In the genomic region with DNA sequence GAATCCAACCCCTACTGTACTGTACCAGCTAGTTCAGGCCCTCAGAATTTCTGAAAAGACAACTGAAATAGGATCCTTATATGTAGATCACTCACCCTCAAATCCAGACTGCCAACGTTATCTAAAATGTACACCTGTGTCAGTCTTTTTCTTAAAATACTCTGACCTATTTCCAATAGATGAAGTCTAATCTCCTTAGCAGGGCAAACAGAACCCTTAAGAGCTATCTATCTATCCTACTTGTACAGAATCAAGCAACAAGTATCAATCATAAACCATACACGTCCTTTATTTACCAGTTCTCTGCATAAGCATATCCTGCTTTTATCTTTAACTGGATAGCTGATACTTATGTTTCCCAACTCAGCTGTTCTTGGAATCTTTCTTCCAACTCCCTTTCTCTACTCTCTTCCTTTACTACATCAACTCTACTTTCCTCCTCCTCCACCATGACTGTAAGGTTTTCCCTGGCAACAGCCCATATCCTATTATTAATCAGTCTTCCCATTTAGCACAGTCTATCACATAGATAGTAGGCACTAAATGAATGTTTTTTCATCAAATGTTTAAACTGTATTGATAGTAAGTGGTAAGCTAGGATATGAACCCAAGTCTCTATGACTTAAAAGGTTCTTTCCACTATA, we compare ENCODE assay signal across 1 cellular context.
TF ChIP-seq lines count a peak whose summit lies in the region.

No MANE protein-coding gene starts in this region.

TF ChIP-seq in HepG2, 621 proteins besides CTCF, POLR2A, EP300 and RAD21:
- TF ChIP-seq ZFAT (CRISPR knock-in tag; conservative IDR thresholded peaks at IDR 0.05) (no peak), CBFB (CRISPR knock-in tag; IDR thresholded peaks at IDR 0.05) (no peak), SOX6 (IDR thresholded peaks at IDR 0.05) (no peak), SOX6 (CRISPR knock-in tag; IDR thresholded peaks at IDR 0.05) (no peak), NR1H2 (CRISPR knock-in tag; IDR thresholded peaks at IDR 0.05; ENCODE audit: borderline replicate concordance, low read depth) (no peak), ZNF549 (CRISPR knock-in tag; IDR thresholded peaks at IDR 0.05) (no peak), HMGXB3 (CRISPR knock-in tag; IDR thresholded peaks at IDR 0.05; ENCODE audit: borderline replicate concordance) (no peak), IRF2 (CRISPR knock-in tag; IDR thresholded peaks at IDR 0.05) (no peak), ZNF512 (CRISPR knock-in tag; IDR thresholded peaks at IDR 0.05) (no peak), SMAD9 (CRISPR knock-in tag; IDR thresholded peaks at IDR 0.05) (no peak), ZNF891 (CRISPR knock-in tag; IDR thresholded peaks at IDR 0.05) (no peak), NFYC (CRISPR knock-in tag; IDR thresholded peaks at IDR 0.05) (no peak), TFDP2 (CRISPR knock-in tag; IDR thresholded peaks at IDR 0.05) (no peak), ERF (CRISPR knock-in tag; IDR thresholded peaks at IDR 0.05) (no peak), ZFP62 (CRISPR knock-in tag; IDR thresholded peaks at IDR 0.05) (no peak), ZNF768 (CRISPR knock-in tag; IDR thresholded peaks at IDR 0.05) (no peak), ZNF839 (CRISPR knock-in tag; IDR thresholded peaks at IDR 0.05; ENCODE audit: borderline replicate concordance) (no peak), GABPB1 (CRISPR knock-in tag; IDR thresholded peaks at IDR 0.05) (no peak)
- TF ChIP-seq, protein P1, sequence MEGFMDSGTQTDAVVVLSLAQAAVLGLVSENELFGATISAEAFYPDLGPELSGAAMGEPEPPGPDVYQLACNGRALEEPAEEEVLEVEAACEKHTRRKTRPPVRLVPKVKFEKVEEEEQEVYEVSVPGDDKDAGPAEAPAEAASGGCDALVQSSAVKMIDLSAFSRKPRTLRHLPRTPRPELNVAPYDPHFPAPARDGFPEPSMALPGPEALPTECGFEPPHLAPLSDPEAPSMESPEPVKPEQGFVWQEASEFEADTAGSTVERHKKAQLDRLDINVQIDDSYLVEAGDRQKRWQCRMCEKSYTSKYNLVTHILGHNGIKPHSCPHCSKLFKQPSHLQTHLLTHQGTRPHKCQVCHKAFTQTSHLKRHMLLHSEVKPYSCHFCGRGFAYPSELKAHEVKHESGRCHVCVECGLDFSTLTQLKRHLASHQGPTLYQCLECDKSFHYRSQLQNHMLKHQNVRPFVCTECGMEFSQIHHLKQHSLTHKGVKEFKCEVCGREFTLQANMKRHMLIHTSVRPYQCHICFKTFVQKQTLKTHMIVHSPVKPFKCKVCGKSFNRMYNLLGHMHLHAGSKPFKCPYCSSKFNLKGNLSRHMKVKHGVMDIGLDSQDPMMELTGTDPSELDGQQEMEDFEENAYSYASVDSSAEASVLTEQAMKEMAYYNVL (CRISPR knock-in tag; IDR thresholded peaks at IDR 0.05; ENCODE audit: borderline replicate concordance), result no peak
TF ChIP-seq in HepG2: peak in this region for 0.
